ENCODE assay signal across 14 cellular contexts in the genomic region with DNA sequence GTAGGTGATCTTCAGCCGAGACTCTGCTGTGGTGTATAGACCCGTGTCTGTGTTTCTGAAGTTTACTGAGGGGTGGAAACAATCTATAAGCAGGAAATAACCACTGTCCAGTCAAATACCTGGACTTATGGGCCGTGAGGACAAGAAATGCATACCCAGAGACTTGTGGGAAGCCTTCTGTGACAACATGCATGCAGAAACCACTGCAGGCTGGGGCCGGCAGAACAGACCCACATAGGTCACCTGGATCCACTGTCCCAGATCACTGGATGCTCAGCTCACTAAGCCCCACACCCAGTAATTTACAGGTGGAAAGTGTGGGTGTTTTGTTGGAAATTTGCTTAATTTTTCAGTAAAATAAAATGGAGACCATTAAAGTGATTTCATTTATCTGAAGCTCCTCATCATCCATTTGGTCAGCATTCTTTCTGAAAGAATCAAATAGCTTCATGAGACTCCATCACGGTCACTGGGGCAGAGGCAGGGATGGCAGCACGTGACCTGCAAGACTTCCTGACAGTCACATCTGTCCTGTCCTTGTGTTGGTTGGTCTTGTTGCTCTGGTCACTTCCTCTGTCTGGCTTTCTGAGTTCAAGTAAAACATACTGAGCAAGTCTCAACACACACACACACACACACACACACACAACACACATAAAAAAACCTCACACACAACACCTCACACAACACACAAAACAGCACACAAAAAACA.
DNase-seq lines count a peak whose midpoint lies in the region; ATAC-seq and TF ChIP-seq lines count a peak whose summit lies in the region.
"Had no signal": no experiment of that assay in that cellular context is flagged by ENCODE, and none has a peak within 500 bp of the region (broad histone marks: within the 10 kb centered on the region; RNA-seq: fewer than 3 reads in every experiment).

No MANE protein-coding gene starts in this region.

- H3K36me3 ChIP-seq in KMS-11 (ENCODE audit: insufficient read depth) = peaks cover 4% of the 10 kb centered on the region; the same call in 1 of the 2 replicates
- H3K36me3 ChIP-seq in parathyroid adenoma (ENCODE audit: control insufficient read depth, insufficient read depth, low read length) = no peaks in the 10 kb centered on the region
- H3K36me3 ChIP-seq in sigmoid colon = no peaks in the 10 kb centered on the region
- H3K36me3 ChIP-seq: colonic mucosa had no signal

- no peaks in the 10 kb centered on the region for H3K4me1 Mint-ChIP-seq in activated T-helper 1 cell treated with anti-CD3 and anti-CD28 coated beads, Interleukin-12 subunit alpha, Interleukin-12 subunit beta, Interleukin-2, Interleukin-4 antibody, amounts not matched to agents 30 ng/mL and 10 ng/mL and 1 ng/mL, durations not matched to agents 14 hours and 24 hours and 36 hours (ENCODE audit: low read depth)

- H3K4me3 Mint-ChIP-seq in activated T-helper 1 cell treated with anti-CD3 and anti-CD28 coated beads, Interleukin-12 subunit alpha, Interleukin-12 subunit beta, Interleukin-2, Interleukin-4 antibody, amounts not matched to agents 30 ng/mL and 10 ng/mL and 1 ng/mL, durations not matched to agents 14 hours and 24 hours and 36 hours = no peak overlapping the region
- H3K4me3 Mint-ChIP-seq: activated naive CD8-positive, alpha-beta T cell; GM23338 had no signal

- H2AFZ ChIP-seq in KMS-11 (ENCODE audit: low read depth) (no peak overlapping the region), parathyroid adenoma (peak overlapping the region; percentile 4)
- H2AFZ ChIP-seq: GM23338 had no signal

- in situ Hi-C loops in ACHN (cut with HindIII; ENCODE audit: low pct_ligation_motif_present, low pct_unique_long_range_greater_than_20kb, low sequenced_read_pairs) = no loop called here

- TF ChIP-seq EP300 in sigmoid colon (IDR thresholded peaks at IDR 0.05) = no peak

- H3K4me1 ChIP-seq in KMS-11 (ENCODE audit: low read depth, poor library complexity, severe bottlenecking) (peaks cover 50% of the 10 kb centered on the region), parathyroid adenoma (peaks cover 82% of the 10 kb centered on the region), sigmoid colon (peaks cover 0 to 31% (median 17%) of the 10 kb centered on the region in 4 donors)

- WGBS in sigmoid colon, 2 donors = 66 to 73% methylated on average over 6 of the region's 6 CpGs

- H3K27ac ChIP-seq in KMS-11 (peak overlapping the region; percentile 73; the same call in 1 of the 2 replicates), coronary artery (peak overlapping the region; percentile 77 to 92), parathyroid adenoma (peak overlapping the region; percentile 99), sigmoid colon (peak overlapping the region in 1 of 4 donors; percentile 8)
- H3K27ac ChIP-seq: C4-2B, colonic mucosa had no signal

- ATAC-seq in GM19463 (IDR thresholded peaks at IDR 0.05; ENCODE audit: unreplicated experiment) = no peak
- ATAC-seq: GM23338 had no signal

- H3K79me2 ChIP-seq in KMS-11 (ENCODE audit: insufficient read depth, low read depth) = peaks cover 100% of the 10 kb centered on the region
- peaks cover 1% of the 10 kb centered on the region for H3K79me2 ChIP-seq in parathyroid adenoma

- H3K27ac Mint-ChIP-seq in activated T-helper 1 cell treated with anti-CD3 and anti-CD28 coated beads, Interleukin-12 subunit alpha, Interleukin-12 subunit beta, Interleukin-2, Interleukin-4 antibody, amounts not matched to agents 30 ng/mL and 10 ng/mL and 1 ng/mL, durations not matched to agents 14 hours and 24 hours and 36 hours = no peak overlapping the region
- H3K27ac Mint-ChIP-seq: activated naive CD8-positive, alpha-beta T cell; GM23338 had no signal

- H3K27me3 Mint-ChIP-seq in activated T-helper 1 cell treated with anti-CD3 and anti-CD28 coated beads, Interleukin-12 subunit alpha, Interleukin-12 subunit beta, Interleukin-2, Interleukin-4 antibody, amounts not matched to agents 30 ng/mL and 10 ng/mL and 1 ng/mL, durations not matched to agents 14 hours and 24 hours and 36 hours (ENCODE audit: insufficient read depth) = no peaks in the 10 kb centered on the region

- intact Hi-C loops in sigmoid colon (cut with DNase I) = no loop called here
- intact Hi-C loops in activated T-helper 1 cell treated with anti-CD3 and anti-CD28 coated beads, Interleukin-12 subunit alpha, Interleukin-12 subunit beta, Interleukin-2, Interleukin-4 antibody, amounts not matched to agents 30 ng/mL and 10 ng/mL and 1 ng/mL, durations not matched to agents 14 hours and 24 hours and 36 hours (cut with micrococcal nuclease) = no loop called here

- H3K36me3 Mint-ChIP-seq in activated T-helper 1 cell treated with anti-CD3 and anti-CD28 coated beads, Interleukin-12 subunit alpha, Interleukin-12 subunit beta, Interleukin-2, Interleukin-4 antibody, amounts not matched to agents 30 ng/mL and 10 ng/mL and 1 ng/mL, durations not matched to agents 14 hours and 24 hours and 36 hours (ENCODE audit: low read depth) = no peaks in the 10 kb centered on the region
- H3K36me3 Mint-ChIP-seq: activated naive CD8-positive, alpha-beta T cell had no signal

- H3K4me2 ChIP-seq in KMS-11 = peak overlapping the region; percentile 94; the same call in 1 of the 2 replicates
- H3K4me2 ChIP-seq in parathyroid adenoma (ENCODE audit: low read length) = peak overlapping the region; percentile 60
- H3K4me2 ChIP-seq: GM23338 had no signal

- H3K27me3 ChIP-seq in KMS-11 (ENCODE audit: insufficient read depth, low read depth) = no peaks in the 10 kb centered on the region
- no peaks in the 10 kb centered on the region for H3K27me3 ChIP-seq in parathyroid adenoma (ENCODE audit: control insufficient read depth, insufficient read depth, low read length)
- H3K27me3 ChIP-seq in sigmoid colon = no peaks in the 10 kb centered on the region
- H3K27me3 ChIP-seq: colonic mucosa had no signal

- peak; percentile 53 for DNase-seq in Daoy (ENCODE audit: low read depth)
- no peak for DNase-seq in coronary artery (ENCODE audit: low spot score)
- DNase-seq in sigmoid colon = no peak
- DNase-seq in ACHN = no peak
- DNase-seq in activated T-helper 1 cell treated with anti-CD3 and anti-CD28 coated beads, Interleukin-12 subunit alpha, Interleukin-12 subunit beta, Interleukin-2, Interleukin-4 antibody, amounts not matched to agents 30 ng/mL and 10 ng/mL and 1 ng/mL, durations not matched to agents 14 hours and 24 hours and 36 hours (ENCODE audit: low spot score) = no peak
- DNase-seq: colonic mucosa; NCI-H1436; NK-92 treated with Interleukin-12 subunit alpha and Interleukin-12 subunit beta, amount 100 ng/mL, for 24 hours had no signal

- peaks cover 46% of the 10 kb centered on the region for H4K20me1 ChIP-seq in KMS-11 (ENCODE audit: insufficient read depth)

- no peaks in the 10 kb centered on the region for H3K9me3 ChIP-seq in parathyroid adenoma (ENCODE audit: control insufficient read depth, low read length)
- H3K9me3 ChIP-seq in sigmoid colon = no peaks in the 10 kb centered on the region
- H3K9me3 ChIP-seq: colonic mucosa had no signal

- TF ChIP-seq POLR2A in sigmoid colon (IDR thresholded peaks at IDR 0.05) = no peak

- H3K9ac ChIP-seq in KMS-11 (no peak overlapping the region), parathyroid adenoma (no peak overlapping the region)

- no peak overlapping the region for H3K4me3 ChIP-seq in KMS-11 (IDR thresholded peaks at IDR 0.05; ENCODE audit: insufficient read depth, low read depth, low read length)
- no peak overlapping the region for H3K4me3 ChIP-seq in coronary artery
- H3K4me3 ChIP-seq in parathyroid adenoma (ENCODE audit: low read depth, low read length) = no peak overlapping the region
- no peak overlapping the region for H3K4me3 ChIP-seq in sigmoid colon
- H3K4me3 ChIP-seq: colonic mucosa, GM23338 had no signal

- no peak for TF ChIP-seq CTCF in KMS-11 (conservative IDR thresholded peaks at IDR 0.05; ENCODE audit: low read depth, low read length)
- TF ChIP-seq CTCF in coronary artery (IDR thresholded peaks at IDR 0.05) = no peak
- no peak for TF ChIP-seq CTCF in parathyroid adenoma (IDR thresholded peaks at IDR 0.05)
- no peak for TF ChIP-seq CTCF in sigmoid colon (IDR thresholded peaks at IDR 0.05)

- no peaks in the 10 kb centered on the region for H3K9me3 Mint-ChIP-seq in activated T-helper 1 cell treated with anti-CD3 and anti-CD28 coated beads, Interleukin-12 subunit alpha, Interleukin-12 subunit beta, Interleukin-2, Interleukin-4 antibody, amounts not matched to agents 30 ng/mL and 10 ng/mL and 1 ng/mL, durations not matched to agents 14 hours and 24 hours and 36 hours
- H3K9me3 Mint-ChIP-seq: GM23338 had no signal
